In genomic region chr10:92430103-92430502, GRCh38 we compare ENCODE assay signal across 1 cellular context.
TF ChIP-seq lines count a peak whose summit lies in the region.

No MANE protein-coding gene starts in this region.

TF ChIP-seq in K562, 482 proteins besides CTCF, POLR2A, EP300 and RAD21 (continued from another document):
- TF ChIP-seq CHD1 (IDR thresholded peaks at IDR 0.05; ENCODE audit: low read length) = no peak
- TF ChIP-seq MAFF (IDR thresholded peaks at IDR 0.05; ENCODE audit: low read length) = peak; percentile 57; the same call in 1 of the 2 replicates
- no peak for TF ChIP-seq TAF1 (IDR thresholded peaks at IDR 0.05; ENCODE audit: control insufficient read depth, extremely low read depth, insufficient read depth, low read length, severe bottlenecking)
- peak; percentile 60; the same call in 1 of the 2 replicates for TF ChIP-seq CBFA2T3 (IDR thresholded peaks at IDR 0.05)
- peak in 1 of 2 experiments; percentile 33; a peak in 1 of 4 replicates for TF ChIP-seq ZNF318 (IDR thresholded peaks at IDR 0.05; ENCODE audit: borderline replicate concordance in 1 of 2, low read depth in 1 of 2)
- TF ChIP-seq, protein P1, sequence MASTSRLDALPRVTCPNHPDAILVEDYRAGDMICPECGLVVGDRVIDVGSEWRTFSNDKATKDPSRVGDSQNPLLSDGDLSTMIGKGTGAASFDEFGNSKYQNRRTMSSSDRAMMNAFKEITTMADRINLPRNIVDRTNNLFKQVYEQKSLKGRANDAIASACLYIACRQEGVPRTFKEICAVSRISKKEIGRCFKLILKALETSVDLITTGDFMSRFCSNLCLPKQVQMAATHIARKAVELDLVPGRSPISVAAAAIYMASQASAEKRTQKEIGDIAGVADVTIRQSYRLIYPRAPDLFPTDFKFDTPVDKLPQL (IDR thresholded peaks at IDR 0.05; ENCODE audit: extremely low read depth, insufficient read length) = no peak
- no peak for TF ChIP-seq ETS1 (conservative IDR thresholded peaks at IDR 0.05; ENCODE audit: control insufficient read depth, low read depth, low read length)
- peak; percentile 72 for TF ChIP-seq SMARCA4 (IDR thresholded peaks at IDR 0.05)
- TF ChIP-seq TAL1 (IDR thresholded peaks at IDR 0.05) = 0 out of 2 replicates have a peak, but pooled peaks have one; percentile 5
- no peak for TF ChIP-seq HLTF (IDR thresholded peaks at IDR 0.05)
- TF ChIP-seq C11orf30 (IDR thresholded peaks at IDR 0.05; ENCODE audit: low read depth) = peak; percentile 61; the same call in 1 of the 2 replicates
- no peak for TF ChIP-seq IRF9 (tag; IDR thresholded peaks at IDR 0.05)
- TF ChIP-seq TEAD4 (IDR thresholded peaks at IDR 0.05; ENCODE audit: low read length) = peak; percentile 11; the same call in 1 of the 2 replicates
- no peak for TF ChIP-seq TEAD4 (CRISPR knock-in tag; IDR thresholded peaks at IDR 0.05; ENCODE audit: borderline replicate concordance)
- TF ChIP-seq NEUROD1 (IDR thresholded peaks at IDR 0.05; ENCODE audit: borderline replicate concordance, low read depth, low read length, partially characterized antibody) = no peak
- TF ChIP-seq KAT7 (CRISPR knock-in tag; IDR thresholded peaks at IDR 0.05; ENCODE audit: borderline replicate concordance) = no peak
- TF ChIP-seq MAFG (tag; conservative IDR thresholded peaks at IDR 0.05) = peak; percentile 81
- peak in 1 of 2 experiments; percentile 71; a peak in 1 of 4 replicates for TF ChIP-seq SRF (CRISPR knock-in tag; IDR thresholded peaks at IDR 0.05)
- peak; percentile 88 for TF ChIP-seq NFE2 (IDR thresholded peaks at IDR 0.05; ENCODE audit: low read depth)
- 0 out of 2 replicates have a peak, but pooled peaks have one; percentile 7 for TF ChIP-seq BCOR (IDR thresholded peaks at IDR 0.05)
- TF ChIP-seq TBP (optimal IDR thresholded peaks at IDR 0.05; ENCODE audit: low read depth, low read length) = peak; percentile 52
- TF ChIP-seq ZNF551 (CRISPR knock-in tag; IDR thresholded peaks at IDR 0.05) = no peak
- peak; percentile 38; the same call in 1 of the 2 replicates for TF ChIP-seq ZNF384 (IDR thresholded peaks at IDR 0.05; ENCODE audit: low read depth, low read length)
- TF ChIP-seq CREB3 (tag; conservative IDR thresholded peaks at IDR 0.05; ENCODE audit: low read depth) = no peak
- 0 out of 2 replicates have a peak, but pooled peaks have one; percentile 12 for TF ChIP-seq JUND (IDR thresholded peaks at IDR 0.05; ENCODE audit: borderline replicate concordance, low read depth, low read length)
- no peak; the same call in 2 of the 3 replicates for TF ChIP-seq JUND (tag; IDR thresholded peaks at IDR 0.05; ENCODE audit: borderline replicate concordance, low read depth, low read length)
- TF ChIP-seq, protein P2, sequence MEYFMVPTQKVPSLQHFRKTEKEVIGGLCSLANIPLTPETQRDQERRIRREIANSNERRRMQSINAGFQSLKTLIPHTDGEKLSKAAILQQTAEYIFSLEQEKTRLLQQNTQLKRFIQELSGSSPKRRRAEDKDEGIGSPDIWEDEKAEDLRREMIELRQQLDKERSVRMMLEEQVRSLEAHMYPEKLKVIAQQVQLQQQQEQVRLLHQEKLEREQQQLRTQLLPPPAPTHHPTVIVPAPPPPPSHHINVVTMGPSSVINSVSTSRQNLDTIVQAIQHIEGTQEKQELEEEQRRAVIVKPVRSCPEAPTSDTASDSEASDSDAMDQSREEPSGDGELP (CRISPR knock-in tag; IDR thresholded peaks at IDR 0.05; ENCODE audit: borderline replicate concordance) = 0 out of 2 replicates have a peak, but pooled peaks have one; percentile 17
- TF ChIP-seq KAT2B (IDR thresholded peaks at IDR 0.05; ENCODE audit: low read depth, low read length) = no peak
- TF ChIP-seq SMARCE1 (IDR thresholded peaks at IDR 0.05) = peak; percentile 71; the same call in 1 of the 2 replicates
- TF ChIP-seq ZNF212 (CRISPR knock-in tag; IDR thresholded peaks at IDR 0.05) = no peak
- no peak for TF ChIP-seq BCLAF1 (IDR thresholded peaks at IDR 0.05; ENCODE audit: borderline replicate concordance in 1 of 2, control insufficient read depth in 1 of 2, low read depth in 2 of 2, low read length in 1 of 2)
- TF ChIP-seq RBM25 (IDR thresholded peaks at IDR 0.05; ENCODE audit: low read depth, low read length, severe bottlenecking) = no peak
- TF ChIP-seq ZNF644 (tag; IDR thresholded peaks at IDR 0.05; ENCODE audit: low read depth) = 0 out of 2 replicates have a peak, but pooled peaks have one; percentile 33
- peak; percentile 42; the same call in 1 of the 2 replicates for TF ChIP-seq SMARCC2 (IDR thresholded peaks at IDR 0.05; ENCODE audit: low read depth)
- peak; percentile 70 for TF ChIP-seq ARID1B (IDR thresholded peaks at IDR 0.05)
